Comparison of ENCODE assay signal across 1 cellular context in the genomic region with DNA sequence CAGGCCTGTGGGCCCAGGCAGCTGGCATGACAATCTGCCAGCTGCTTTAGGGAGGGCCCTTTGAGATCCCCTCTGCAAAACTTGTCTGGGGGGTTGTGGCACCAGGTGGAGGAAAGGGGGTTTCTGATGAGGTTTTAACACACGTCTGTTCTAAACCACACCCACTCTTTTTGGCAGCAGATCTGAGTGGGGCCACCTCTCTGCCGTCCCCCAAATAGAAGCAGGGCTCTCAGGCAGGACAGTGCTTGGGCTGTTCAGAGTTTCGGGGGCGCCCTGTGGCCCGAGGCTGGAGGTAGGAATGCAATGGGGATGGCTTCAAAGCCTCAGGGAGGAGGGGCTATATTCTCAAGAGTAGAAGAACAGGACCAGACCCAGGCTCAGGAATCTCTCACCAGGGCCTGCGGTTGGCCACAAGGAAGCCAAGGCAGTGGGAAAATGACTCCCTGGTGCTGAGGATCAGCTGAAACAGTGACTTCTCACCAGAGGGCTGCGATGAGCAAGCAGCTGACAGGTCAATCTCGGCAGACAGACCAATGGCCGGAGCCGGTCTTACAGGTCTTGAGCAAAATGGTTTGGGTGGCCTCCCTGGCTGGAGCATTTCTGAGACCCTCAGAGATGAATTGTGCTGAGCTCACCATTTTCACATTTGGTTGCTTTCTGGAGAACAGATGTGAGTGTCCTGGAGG.
TF ChIP-seq lines count a peak whose summit lies in the region.

No MANE protein-coding gene starts in this region.

TF ChIP-seq in HepG2, 621 proteins besides CTCF, POLR2A, EP300 and RAD21:
- TF ChIP-seq BCLAF1 (IDR thresholded peaks at IDR 0.05) = no peak
- TF ChIP-seq FLYWCH1 (CRISPR knock-in tag; IDR thresholded peaks at IDR 0.05) = no peak
- no peak for TF ChIP-seq NFKBIZ (CRISPR knock-in tag; IDR thresholded peaks at IDR 0.05)
- TF ChIP-seq ZNF772 (CRISPR knock-in tag; IDR thresholded peaks at IDR 0.05) = no peak
- TF ChIP-seq GTF3A (CRISPR knock-in tag; conservative IDR thresholded peaks at IDR 0.05) = no peak
- no peak for TF ChIP-seq GMEB1 (CRISPR knock-in tag; IDR thresholded peaks at IDR 0.05; ENCODE audit: borderline replicate concordance)
- TF ChIP-seq DMTF1 (CRISPR knock-in tag; IDR thresholded peaks at IDR 0.05) = no peak
- no peak for TF ChIP-seq FOXK2 (IDR thresholded peaks at IDR 0.05)
- TF ChIP-seq ZNF672 (CRISPR knock-in tag; IDR thresholded peaks at IDR 0.05) = no peak
- no peak for TF ChIP-seq HMG20A (CRISPR knock-in tag; IDR thresholded peaks at IDR 0.05; ENCODE audit: borderline replicate concordance)
- no peak for TF ChIP-seq HCFC1 (IDR thresholded peaks at IDR 0.05; ENCODE audit: low read depth, low read length)
- TF ChIP-seq MAFK (conservative IDR thresholded peaks at IDR 0.05 in 1 of 2, IDR thresholded peaks at IDR 0.05 in 1 of 2; ENCODE audit: low read length in 2 of 2) = peak; percentile 66 to 83; a peak in 3 of 4 replicates
- TF ChIP-seq, protein P1, sequence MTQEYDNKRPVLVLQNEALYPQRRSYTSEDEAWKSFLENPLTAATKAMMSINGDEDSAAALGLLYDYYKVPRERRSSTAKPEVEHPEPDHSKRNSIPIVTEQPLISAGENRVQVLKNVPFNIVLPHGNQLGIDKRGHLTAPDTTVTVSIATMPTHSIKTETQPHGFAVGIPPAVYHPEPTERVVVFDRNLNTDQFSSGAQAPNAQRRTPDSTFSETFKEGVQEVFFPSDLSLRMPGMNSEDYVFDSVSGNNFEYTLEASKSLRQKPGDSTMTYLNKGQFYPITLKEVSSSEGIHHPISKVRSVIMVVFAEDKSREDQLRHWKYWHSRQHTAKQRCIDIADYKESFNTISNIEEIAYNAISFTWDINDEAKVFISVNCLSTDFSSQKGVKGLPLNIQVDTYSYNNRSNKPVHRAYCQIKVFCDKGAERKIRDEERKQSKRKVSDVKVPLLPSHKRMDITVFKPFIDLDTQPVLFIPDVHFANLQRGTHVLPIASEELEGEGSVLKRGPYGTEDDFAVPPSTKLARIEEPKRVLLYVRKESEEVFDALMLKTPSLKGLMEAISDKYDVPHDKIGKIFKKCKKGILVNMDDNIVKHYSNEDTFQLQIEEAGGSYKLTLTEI (CRISPR knock-in tag; conservative IDR thresholded peaks at IDR 0.05) = no peak
- TF ChIP-seq MAFF (IDR thresholded peaks at IDR 0.05; ENCODE audit: low read depth, low read length) = peak; percentile 53
TF ChIP-seq in HepG2: peak in this region for 2.
